ENCODE assay signal across 16 cellular contexts in genomic region chrX:13287816-13288215, GRCh38. TPM values are rescaled to one million over a fixed set of nuclear protein-coding genes. Genes with fewer than 3 reads are reported as not detected.
DNase-seq lines count a peak whose midpoint lies in the region; TF ChIP-seq lines count a peak whose summit lies in the region.
"Had no signal": no experiment of that assay in that cellular context is flagged by ENCODE, and none has a peak within 500 bp of the region (broad histone marks: within the 10 kb centered on the region; RNA-seq: fewer than 3 reads in every experiment).

No MANE protein-coding gene starts in this region.

- H3K36me3 ChIP-seq in SJCRH30 = no peaks in the 10 kb centered on the region
- H3K36me3 ChIP-seq in osteoblast (ENCODE audit: insufficient read depth, low read length) = no peaks in the 10 kb centered on the region
- H3K36me3 ChIP-seq: heart left ventricle, lower lobe of right lung, ovary had no signal

- H3K4me1 ChIP-seq in SJCRH30 (peaks cover 42% of the 10 kb centered on the region), osteoblast (ENCODE audit: insufficient read depth, low read length) (peaks cover 31% of the 10 kb centered on the region)
- H3K4me1 ChIP-seq: heart left ventricle, lower lobe of right lung had no signal

- no peak overlapping the region for H3K4me2 ChIP-seq in osteoblast (ENCODE audit: insufficient read depth, low read length)

- H3K27ac ChIP-seq in SJCRH30 = peak overlapping the region; percentile 61
- H3K27ac ChIP-seq in epithelial cell of prostate = peak overlapping the region; percentile 36
- peak overlapping the region; percentile 66 for H3K27ac ChIP-seq in osteoblast (ENCODE audit: low read depth, low read length)
- H3K27ac ChIP-seq: heart left ventricle, lower lobe of right lung, ovary had no signal

- H4K20me1 ChIP-seq in osteoblast (ENCODE audit: insufficient read depth, low read length) = no peaks in the 10 kb centered on the region

- peak; percentile 62 for DNase-seq in EL
- peak in 1 of 2 experiments; percentile 15 for DNase-seq in SJCRH30
- no peak for DNase-seq in epithelial cell of prostate (ENCODE audit: low read depth, low spot score)
- DNase-seq in osteoblast (ENCODE audit: insufficient read length, low spot score, missing footprints) = peak; percentile 37
- no peak for DNase-seq in NCI-H524 treated with DMSO at 0.1 percent for 48 hours (lab: John Stamatoyannopoulos, UW)
- no peak for DNase-seq in hippocampal formation (lab: John Stamatoyannopoulos, UW)
- DNase-seq in islet precursor cell = no peak
- DNase-seq in GOT3 (lab: John Stamatoyannopoulos, UW) = no peak
- DNase-seq: activated naive CD8-positive, alpha-beta T cell treated with anti-CD3 and anti-CD28 coated beads, Interleukin-2, amount 50 U/mL, for 24 hours; C1 segment of cervical spinal cord; heart left ventricle; lower lobe of right lung; NCI-H1436 treated with DMSO at 0.1 percent for 48 hours; NCI-H510A; ovary; stimulated activated naive CD4-positive, alpha-beta T cell had no signal

- H3K79me2 ChIP-seq in osteoblast (ENCODE audit: insufficient read depth, low read length) = no peaks in the 10 kb centered on the region

- H2AFZ ChIP-seq in osteoblast (ENCODE audit: low read length) = no peak overlapping the region

- H3K27me3 ChIP-seq in SJCRH30 (no peaks in the 10 kb centered on the region), osteoblast (ENCODE audit: insufficient read depth, low read length) (no peaks in the 10 kb centered on the region)
- H3K27me3 ChIP-seq: ovary had no signal

- TF ChIP-seq CTCF in osteoblast (IDR thresholded peaks at IDR 0.05; ENCODE audit: extremely low read depth, low read depth, low read length) = no peak

- H3K9me3 ChIP-seq in SJCRH30 (replicated peaks) (peaks cover 6% of the 10 kb centered on the region; the same call in 1 of the 2 replicates), osteoblast (ENCODE audit: low read depth, low read length) (no peaks in the 10 kb centered on the region)
- H3K9me3 ChIP-seq: lower lobe of right lung had no signal

- H3K4me3 ChIP-seq in SJCRH30 = no peak overlapping the region
- no peak overlapping the region for H3K4me3 ChIP-seq in osteoblast (ENCODE audit: insufficient read depth, low read length)
- H3K4me3 ChIP-seq: heart left ventricle, lower lobe of right lung, ovary had no signal

RNA-seq across cellular contexts. Expression of gene ATXN3L, which starts 32.0 kb away (rescaled TPM):
- not detected in 2 replicates for total RNA-seq in SJCRH30 (2014; rRNA removed; shearing (Covaris generic))
- not detected in 2 replicates for total RNA-seq in osteoblast
- total RNA-seq: heart left ventricle, lower lobe of right lung, ovary had no signal

Comparison
In these comparisons a context has a peak if more than half of its experiments do, and no peak if none do; other contexts are left out.
1. DNase-seq: peak in EL (single experiment) and osteoblast (single experiment); none in epithelial cell of prostate (single experiment), NCI-H524 treated with DMSO at 0.1 percent for 48 hours (single experiment), hippocampal formation (0 of 2), islet precursor cell (single experiment) and GOT3 (single experiment).
2. Peak in every context shown above with its lines, with median percentiles within 50 percentile points of each other: H3K27ac ChIP-seq.